14 cellular contexts compared by ENCODE assay signal in genomic region chr3:129461022-129461421, GRCh38. TPM values are rescaled to one million over a fixed set of nuclear protein-coding genes. Genes with fewer than 3 reads are reported as not detected.
DNase-seq lines count a peak whose midpoint lies in the region; ATAC-seq and TF ChIP-seq lines count a peak whose summit lies in the region.
"Had no signal": no experiment of that assay in that cellular context is flagged by ENCODE, and none has a peak within 500 bp of the region (broad histone marks: within the 10 kb centered on the region; RNA-seq: fewer than 3 reads in every experiment).

No MANE protein-coding gene starts in this region.

- peak overlapping the region; percentile 11 for H3K27ac Mint-ChIP-seq in neural crest cell (ENCODE audit: unreplicated experiment)

- TF ChIP-seq POLR2A in vagina (IDR thresholded peaks at IDR 0.05) = no peak

- H3K4me1 Mint-ChIP-seq in neural crest cell = peaks cover 15% of the 10 kb centered on the region
- H3K4me1 Mint-ChIP-seq: central memory CD8-positive, alpha-beta T cell had no signal

- H3K4me3 ChIP-seq in brain microvascular endothelial cell (ENCODE audit: low read depth, low read length) (no peak overlapping the region), vagina (no peak overlapping the region)
- H3K4me3 ChIP-seq: gastrocnemius medialis, ovary, transverse colon had no signal

- no peak for ATAC-seq in GM21529 (IDR thresholded peaks at IDR 0.05; ENCODE audit: unreplicated experiment)
- no peak for ATAC-seq in GM19328 (IDR thresholded peaks at IDR 0.05; ENCODE audit: unreplicated experiment)
- ATAC-seq: gastrocnemius medialis had no signal

- no peak overlapping the region for H3K27ac ChIP-seq in brain microvascular endothelial cell
- no peak overlapping the region for H3K27ac ChIP-seq in vagina
- H3K27ac ChIP-seq: gastrocnemius medialis, ovary, transverse colon had no signal

- H3K27me3 ChIP-seq in brain microvascular endothelial cell (replicated peaks) = no peaks in the 10 kb centered on the region
- no peaks in the 10 kb centered on the region for H3K27me3 ChIP-seq in vagina
- H3K27me3 ChIP-seq: gastrocnemius medialis, ovary, transverse colon had no signal

- H3K36me3 ChIP-seq in brain microvascular endothelial cell (replicated peaks) (no peaks in the 10 kb centered on the region), vagina (peaks cover 0 to 26% of the 10 kb centered on the region in 2 donors)
- H3K36me3 ChIP-seq: gastrocnemius medialis, ovary had no signal

- peaks cover 6% of the 10 kb centered on the region for H3K36me3 Mint-ChIP-seq in neural crest cell (ENCODE audit: low read depth)

- no peaks in the 10 kb centered on the region for H3K9me3 ChIP-seq in vagina
- H3K9me3 ChIP-seq: gastrocnemius medialis, ovary, transverse colon had no signal

- no peaks in the 10 kb centered on the region for H3K4me1 ChIP-seq in vagina
- H3K4me1 ChIP-seq: gastrocnemius medialis, transverse colon had no signal

- no peaks in the 10 kb centered on the region for H3K27me3 Mint-ChIP-seq in neural crest cell (ENCODE audit: low read depth)
- H3K27me3 Mint-ChIP-seq: central memory CD8-positive, alpha-beta T cell had no signal

- no peak for TF ChIP-seq CTCF in brain microvascular endothelial cell (IDR thresholded peaks at IDR 0.05; ENCODE audit: low read depth, low read length, missing control alignments)
- no peak for TF ChIP-seq CTCF in neural crest cell (conservative IDR thresholded peaks at IDR 0.05)
- TF ChIP-seq CTCF in vagina (IDR thresholded peaks at IDR 0.05) = no peak

- DNase-seq in GM03348 (ENCODE audit: low spot score) (peak; percentile 22), HT1080 (ENCODE audit: low read depth) (peak; percentile 81), brain microvascular endothelial cell (peak; percentile 33), neural crest cell (ENCODE audit: low read depth, low spot score) (no peak), UCSD-AML1 (lab: John Stamatoyannopoulos, UW; ENCODE audit: unreplicated experiment) (no peak), vagina (ENCODE audit: extremely low spot score in 2 of 2) (no peak)
- DNase-seq: gastrocnemius medialis, NCI-H2029 treated with DMSO at 0.1 percent for 48 hours, ovary, T1000, transverse colon had no signal

- no peaks in the 10 kb centered on the region for H3K9me3 Mint-ChIP-seq in neural crest cell
- H3K9me3 Mint-ChIP-seq: central memory CD8-positive, alpha-beta T cell had no signal

- intact Hi-C loops in vagina (cut with DNase I) = no loop called here

- in situ Hi-C loops in brain microvascular endothelial cell (cut with HindIII; ENCODE audit: low pct_ligation_motif_present, low sequenced_read_pairs) = no loop called here

- H3K4me3 Mint-ChIP-seq in neural crest cell = no peak overlapping the region
- H3K4me3 Mint-ChIP-seq: central memory CD8-positive, alpha-beta T cell had no signal

RNA-seq across cellular contexts. Expression of gene IFT122, which starts 21.0 kb away (rescaled TPM):
- total RNA-seq in HT1080 (2014; rRNA removed; shearing (Covaris generic)) = 12.2 and 14.6 TPM in 2 replicates
- 8.6 and 10.1 TPM in 2 replicates for polyA plus RNA-seq in HT1080 (2015; cell fraction: cytosol; rRNA removed)
- polyA plus RNA-seq in HT1080 (2015; cell fraction: nucleus; rRNA removed) = 32.8 and 38.8 TPM in 2 replicates
- total RNA-seq in neural crest cell (44.9 and 49.3 TPM in 2 replicates), vagina (33.4 TPM)

RNA-seq across cellular contexts. Expression of gene MBD4, which starts 21.3 kb away (rescaled TPM):
- total RNA-seq in HT1080 (2014; rRNA removed; shearing (Covaris generic)) = 26.0 and 35.7 TPM in 2 replicates
- polyA plus RNA-seq in HT1080 (2015; cell fraction: cytosol; rRNA removed) = 20.8 and 25.3 TPM in 2 replicates
- 47.6 and 51.1 TPM in 2 replicates for polyA plus RNA-seq in HT1080 (2015; cell fraction: nucleus; rRNA removed)
- 37.8 and 39.5 TPM in 2 replicates for total RNA-seq in neural crest cell
- 32.4 TPM for total RNA-seq in vagina

RNA-seq across cellular contexts. Expression of gene EFCAB12, which starts 32.6 kb away (rescaled TPM):
- not detected in 2 replicates for total RNA-seq in HT1080 (2014; rRNA removed; shearing (Covaris generic))
- polyA plus RNA-seq in HT1080 (2015; cell fraction: cytosol; rRNA removed) = 0.05 TPM in 1 of 2 replicates, not detected in the other
- polyA plus RNA-seq in HT1080 (2015; cell fraction: nucleus; rRNA removed) = 0.04 and 0.09 TPM in 2 replicates
- total RNA-seq in neural crest cell (3.1 and 4.0 TPM in 2 replicates), vagina (not detected)
- total RNA-seq: gastrocnemius medialis had no signal

Comparison
In these comparisons a context has a peak if more than half of its experiments do, and no peak if none do; other contexts are left out.
1. DNase-seq: peak in GM03348 (single experiment), HT1080 (single experiment) and brain microvascular endothelial cell (single experiment); none in neural crest cell (single experiment), UCSD-AML1 (single experiment) and vagina (0 of 2).